In the genomic region with DNA sequence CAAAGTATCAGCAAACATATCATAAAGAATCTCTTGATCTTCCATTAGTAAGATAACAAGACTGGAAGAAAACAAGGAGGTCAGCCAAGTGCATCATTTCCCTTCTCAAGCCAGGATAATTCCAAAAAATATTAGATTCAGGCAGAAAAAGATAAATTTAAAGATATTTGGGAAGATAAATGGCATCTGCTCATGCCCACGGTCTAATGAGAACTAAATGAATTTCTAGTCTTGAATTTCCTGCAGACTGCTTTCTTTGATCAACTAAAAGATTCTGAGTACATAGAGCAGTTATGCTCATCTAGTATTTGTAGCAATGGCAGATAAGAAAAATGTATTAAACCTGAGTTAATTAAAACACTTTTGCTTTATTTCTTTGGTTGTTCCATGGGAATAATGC, we compare ENCODE assay signal across 43 cellular contexts. TPM values are rescaled to one million over a fixed set of nuclear protein-coding genes. Genes with fewer than 3 reads are reported as not detected.
"Had no signal": no experiment of that assay in that cellular context is flagged by ENCODE, and none has a peak within 500 bp of the region (broad histone marks: within the 10 kb centered on the region; RNA-seq: fewer than 3 reads in every experiment).

No MANE protein-coding gene starts in this region.

- H3K4me3 ChIP-seq: adrenal gland, ascending aorta, body of pancreas, breast epithelium, cardiac muscle cell had no signal

- H3K27me3 ChIP-seq: adrenal gland, ascending aorta, body of pancreas, brain microvascular endothelial cell, breast epithelium, cardiac muscle cell had no signal

- H3K27ac ChIP-seq: adrenal gland, ascending aorta, body of pancreas, brain microvascular endothelial cell, breast epithelium, cardiac muscle cell had no signal

- H3K4me3 Mint-ChIP-seq: activated naive CD4-positive, alpha-beta T cell treated with anti-CD3 and anti-CD28 coated beads for 36 hours; activated naive CD4-positive, alpha-beta T cell treated with anti-CD3 and anti-CD28 coated beads, Interleukin-2, amount 10 ng/mL, durations not matched to agents 7 days and 5 days; activated naive CD4-positive, alpha-beta T cell treated with anti-CD3 and anti-CD28 coated beads, Interleukin-2, amount 50 U/mL, for 24 hours; activated naive CD8-positive, alpha-beta T cell; activated naive CD8-positive, alpha-beta T cell treated with anti-CD3 and anti-CD28 coated beads for 36 hours; activated naive CD8-positive, alpha-beta T cell treated with anti-CD3 and anti-CD28 coated beads, Interleukin-2, amount 10 ng/mL, durations not matched to agents 7 days and 5 days; activated naive CD8-positive, alpha-beta T cell treated with anti-CD3 and anti-CD28 coated beads, Interleukin-2, amount 50 U/mL, for 24 hours; activated T-cell treated with anti-CD3 and anti-CD28 coated beads, Interleukin-2, amount 50 U/mL, for 24 hours; activated T-cell treated with anti-CD3 and anti-CD28 coated beads, Interleukin-2, amount 50 U/mL, for 4 hours; activated T-cell treated with anti-CD3 and anti-CD28 coated beads, Interleukin-2, amount 50 U/mL, for 72 hours; activated T-helper 1 cell treated with anti-CD3 and anti-CD28 coated beads, Interleukin-12 subunit alpha, Interleukin-12 subunit beta, Interleukin-2, Interleukin-4 antibody, amounts not matched to agents 30 ng/mL and 10 ng/mL and 1 ng/mL, durations not matched to agents 14 hours and 24 hours and 36 hours; activated T-helper 17 cell treated with anti-CD3 and anti-CD28 coated beads, Interleukin-2, amount 50 U/mL, for 72 hours; brain; central memory CD8-positive, alpha-beta T cell had no signal

- H3K9me3 Mint-ChIP-seq: activated naive CD4-positive, alpha-beta T cell treated with anti-CD3 and anti-CD28 coated beads for 36 hours; activated naive CD4-positive, alpha-beta T cell treated with anti-CD3 and anti-CD28 coated beads, Interleukin-2, amount 10 ng/mL, durations not matched to agents 7 days and 5 days; activated naive CD4-positive, alpha-beta T cell treated with anti-CD3 and anti-CD28 coated beads, Interleukin-2, amount 50 U/mL, for 24 hours; activated naive CD4-positive, alpha-beta T cell treated with anti-CD3 and anti-CD28 coated beads, Interleukin-2, amount 50 U/mL, for 72 hours; activated naive CD8-positive, alpha-beta T cell treated with anti-CD3 and anti-CD28 coated beads for 36 hours; activated naive CD8-positive, alpha-beta T cell treated with anti-CD3 and anti-CD28 coated beads, Interleukin-2, amount 10 ng/mL, durations not matched to agents 7 days and 5 days; activated naive CD8-positive, alpha-beta T cell treated with anti-CD3 and anti-CD28 coated beads, Interleukin-2, amount 50 U/mL, for 24 hours; activated T-cell treated with anti-CD3 and anti-CD28 coated beads, Interleukin-2, amount 50 U/mL, for 24 hours; activated T-cell treated with anti-CD3 and anti-CD28 coated beads, Interleukin-2, amount 50 U/mL, for 4 hours; activated T-cell treated with anti-CD3 and anti-CD28 coated beads, Interleukin-2, amount 50 U/mL, for 72 hours; activated T-helper 1 cell treated with anti-CD3 and anti-CD28 coated beads, Interleukin-12 subunit alpha, Interleukin-12 subunit beta, Interleukin-2, Interleukin-4 antibody, amounts not matched to agents 30 ng/mL and 10 ng/mL and 1 ng/mL, durations not matched to agents 14 hours and 24 hours and 36 hours; activated T-helper 17 cell treated with anti-CD3 and anti-CD28 coated beads, Interleukin-2, amount 50 U/mL, for 72 hours; activated T-helper 2 cell treated with anti-CD3 and anti-CD28 coated beads, Interferon-gamma antibody, Interleukin-2, Interleukin-4, amounts not matched to agents 10 μg/mL and 5 μg/mL and 100 μg/mL, durations not matched to agents 14 hours and 24 hours and 36 hours; brain; central memory CD8-positive, alpha-beta T cell had no signal

- H3K36me3 ChIP-seq: adrenal gland, ascending aorta, brain microvascular endothelial cell, breast epithelium, cardiac muscle cell had no signal

- ATAC-seq: activated naive CD4-positive, alpha-beta T cell treated with anti-CD3 and anti-CD28 coated beads, Interleukin-2, amount 50 U/mL, for 72 hours; activated naive CD8-positive, alpha-beta T cell treated with anti-CD3 and anti-CD28 coated beads, Interleukin-2, amount 50 U/mL, for 24 hours; activated T-cell treated with anti-CD3 and anti-CD28 coated beads, Interleukin-2, amount 50 U/mL, for 4 hours; activated T-cell treated with anti-CD3 and anti-CD28 coated beads, Interleukin-2, amount 50 U/mL, for 72 hours; activated T-helper 17 cell treated with anti-CD3 and anti-CD28 coated beads, Interleukin-2, amount 50 U/mL, for 72 hours; body of pancreas had no signal

- H3K4me1 Mint-ChIP-seq: activated naive CD4-positive, alpha-beta T cell treated with anti-CD3 and anti-CD28 coated beads, Interleukin-2, amount 10 ng/mL, durations not matched to agents 7 days and 5 days; activated naive CD4-positive, alpha-beta T cell treated with anti-CD3 and anti-CD28 coated beads, Interleukin-2, amount 50 U/mL, for 24 hours; activated naive CD8-positive, alpha-beta T cell treated with anti-CD3 and anti-CD28 coated beads for 36 hours; activated naive CD8-positive, alpha-beta T cell treated with anti-CD3 and anti-CD28 coated beads, Interleukin-2, amount 10 ng/mL, durations not matched to agents 7 days and 5 days; activated naive CD8-positive, alpha-beta T cell treated with anti-CD3 and anti-CD28 coated beads, Interleukin-2, amount 50 U/mL, for 24 hours; activated T-helper 17 cell treated with anti-CD3 and anti-CD28 coated beads, Interleukin-2, amount 50 U/mL, for 72 hours; brain; central memory CD8-positive, alpha-beta T cell had no signal

- DNase-seq: activated effector memory CD4-positive, alpha-beta T cell treated with anti-CD3 and anti-CD28 coated beads, Interleukin-2, amount 50 U/mL, for 16 hours; activated effector memory CD4-positive, alpha-beta T cell treated with Interleukin-2 at 50 U/mL for 16 hours; activated gamma-delta T cell; activated gamma-delta T cell treated with Interleukin-2 at 50 U/mL for 16 hours; activated naive CD4-positive, alpha-beta T cell; activated naive CD4-positive, alpha-beta T cell treated with anti-CD3 and anti-CD28 coated beads for 36 hours; activated naive CD4-positive, alpha-beta T cell treated with anti-CD3 and anti-CD28 coated beads, Interleukin-2, amount 10 ng/mL, durations not matched to agents 7 days and 5 days; activated naive CD4-positive, alpha-beta T cell treated with anti-CD3 and anti-CD28 coated beads, Interleukin-2, amount 50 U/mL, for 16 hours; activated naive CD4-positive, alpha-beta T cell treated with Interleukin-2 at 50 U/mL for 16 hours; activated naive CD8-positive, alpha-beta T cell treated with anti-CD3 and anti-CD28 coated beads for 36 hours; activated naive CD8-positive, alpha-beta T cell treated with anti-CD3 and anti-CD28 coated beads, Interleukin-2, amount 10 ng/mL, durations not matched to agents 7 days and 5 days; activated naive CD8-positive, alpha-beta T cell treated with anti-CD3 and anti-CD28 coated beads, Interleukin-2, amount 50 U/mL, for 24 hours; activated T-cell treated with anti-CD3 and anti-CD28 coated beads, Interleukin-2, amount 50 U/mL, for 1 hour; activated T-cell treated with anti-CD3 and anti-CD28 coated beads, Interleukin-2, amount 50 U/mL, for 24 hours; activated T-cell treated with anti-CD3 and anti-CD28 coated beads, Interleukin-2, amount 50 U/mL, for 4 hours; activated T-cell treated with anti-CD3 and anti-CD28 coated beads, Interleukin-2, amount 50 U/mL, for 48 hours; activated T-cell treated with anti-CD3 and anti-CD28 coated beads, Interleukin-2, amount 50 U/mL, for 72 hours; adrenal gland; amniotic stem cell; amygdala; anterior cingulate cortex; aorta; body of pancreas; brain microvascular endothelial cell; caudate nucleus; central memory CD4-positive, alpha-beta T cell; cerebellar nuclear complex had no signal

- H3K9me3 ChIP-seq: adrenal gland, ascending aorta, body of pancreas, breast epithelium had no signal

- H3K27ac Mint-ChIP-seq: activated naive CD4-positive, alpha-beta T cell treated with anti-CD3 and anti-CD28 coated beads for 36 hours; activated naive CD4-positive, alpha-beta T cell treated with anti-CD3 and anti-CD28 coated beads, Interleukin-2, amount 10 ng/mL, durations not matched to agents 7 days and 5 days; activated naive CD4-positive, alpha-beta T cell treated with anti-CD3 and anti-CD28 coated beads, Interleukin-2, amount 50 U/mL, for 24 hours; activated naive CD4-positive, alpha-beta T cell treated with anti-CD3 and anti-CD28 coated beads, Interleukin-2, amount 50 U/mL, for 72 hours; activated naive CD8-positive, alpha-beta T cell; activated naive CD8-positive, alpha-beta T cell treated with anti-CD3 and anti-CD28 coated beads for 36 hours; activated naive CD8-positive, alpha-beta T cell treated with anti-CD3 and anti-CD28 coated beads, Interleukin-2, amount 10 ng/mL, durations not matched to agents 7 days and 5 days; activated naive CD8-positive, alpha-beta T cell treated with anti-CD3 and anti-CD28 coated beads, Interleukin-2, amount 50 U/mL, for 24 hours; activated T-cell treated with anti-CD3 and anti-CD28 coated beads, Interleukin-2, amount 50 U/mL, for 24 hours; activated T-cell treated with anti-CD3 and anti-CD28 coated beads, Interleukin-2, amount 50 U/mL, for 72 hours; activated T-helper 1 cell treated with anti-CD3 and anti-CD28 coated beads, Interleukin-12 subunit alpha, Interleukin-12 subunit beta, Interleukin-2, Interleukin-4 antibody, amounts not matched to agents 30 ng/mL and 10 ng/mL and 1 ng/mL, durations not matched to agents 14 hours and 24 hours and 36 hours; activated T-helper 17 cell treated with anti-CD3 and anti-CD28 coated beads, Interleukin-2, amount 50 U/mL, for 72 hours; activated T-helper 2 cell treated with anti-CD3 and anti-CD28 coated beads, Interferon-gamma antibody, Interleukin-2, Interleukin-4, amounts not matched to agents 10 μg/mL and 5 μg/mL and 100 μg/mL, durations not matched to agents 14 hours and 24 hours and 36 hours; brain had no signal

- H3K4me1 ChIP-seq: ascending aorta, body of pancreas, breast epithelium had no signal

- H3K36me3 Mint-ChIP-seq: activated naive CD4-positive, alpha-beta T cell treated with anti-CD3 and anti-CD28 coated beads, Interleukin-2, amount 10 ng/mL, durations not matched to agents 7 days and 5 days; activated naive CD4-positive, alpha-beta T cell treated with anti-CD3 and anti-CD28 coated beads, Interleukin-2, amount 50 U/mL, for 24 hours; activated naive CD4-positive, alpha-beta T cell treated with anti-CD3 and anti-CD28 coated beads, Interleukin-2, amount 50 U/mL, for 72 hours; activated naive CD8-positive, alpha-beta T cell; activated naive CD8-positive, alpha-beta T cell treated with anti-CD3 and anti-CD28 coated beads for 36 hours; activated naive CD8-positive, alpha-beta T cell treated with anti-CD3 and anti-CD28 coated beads, Interleukin-2, amount 10 ng/mL, durations not matched to agents 7 days and 5 days; brain had no signal

- H3K27me3 Mint-ChIP-seq: activated naive CD4-positive, alpha-beta T cell treated with anti-CD3 and anti-CD28 coated beads, Interleukin-2, amount 10 ng/mL, durations not matched to agents 7 days and 5 days; activated naive CD4-positive, alpha-beta T cell treated with anti-CD3 and anti-CD28 coated beads, Interleukin-2, amount 50 U/mL, for 24 hours; activated naive CD8-positive, alpha-beta T cell; activated naive CD8-positive, alpha-beta T cell treated with anti-CD3 and anti-CD28 coated beads for 36 hours; activated naive CD8-positive, alpha-beta T cell treated with anti-CD3 and anti-CD28 coated beads, Interleukin-2, amount 10 ng/mL, durations not matched to agents 7 days and 5 days; activated naive CD8-positive, alpha-beta T cell treated with anti-CD3 and anti-CD28 coated beads, Interleukin-2, amount 50 U/mL, for 24 hours; activated T-cell treated with anti-CD3 and anti-CD28 coated beads, Interleukin-2, amount 50 U/mL, for 24 hours; activated T-helper 17 cell treated with anti-CD3 and anti-CD28 coated beads, Interleukin-2, amount 50 U/mL, for 72 hours; brain; central memory CD8-positive, alpha-beta T cell had no signal

RNA-seq across cellular contexts. Expression of gene DDI1, which starts 31.1 kb away (rescaled TPM):
- total RNA-seq: activated naive CD4-positive, alpha-beta T cell treated with anti-CD3 and anti-CD28 coated beads for 36 hours; activated naive CD4-positive, alpha-beta T cell treated with anti-CD3 and anti-CD28 coated beads, Interleukin-2, amount 50 U/mL, for 72 hours; activated naive CD8-positive, alpha-beta T cell treated with anti-CD3 and anti-CD28 coated beads for 36 hours; activated naive CD8-positive, alpha-beta T cell treated with anti-CD3 and anti-CD28 coated beads, Interleukin-2, amount 10 ng/mL, durations not matched to agents 7 days and 5 days; activated T-cell treated with anti-CD3 and anti-CD28 coated beads, Interleukin-2, amount 50 U/mL, for 4 hours; activated T-cell treated with anti-CD3 and anti-CD28 coated beads, Interleukin-2, amount 50 U/mL, for 72 hours; activated T-helper 1 cell treated with anti-CD3 and anti-CD28 coated beads, Interleukin-12 subunit alpha, Interleukin-12 subunit beta, Interleukin-2, Interleukin-4 antibody, amounts not matched to agents 30 ng/mL and 10 ng/mL and 1 ng/mL, durations not matched to agents 14 hours and 24 hours and 36 hours; activated T-helper 17 cell treated with anti-CD3 and anti-CD28 coated beads, Interleukin-2, amount 50 U/mL, for 72 hours; activated T-helper 2 cell treated with anti-CD3 and anti-CD28 coated beads, Interferon-gamma antibody, Interleukin-2, Interleukin-4, amounts not matched to agents 10 μg/mL and 5 μg/mL and 100 μg/mL, durations not matched to agents 14 hours and 24 hours and 36 hours; adrenal gland; aorta; ascending aorta; astrocyte; body of pancreas; breast epithelium; bronchial epithelial cell; cardiac muscle cell; cardiac septum; cerebellum had no signal
- polyA plus RNA-seq: adipose tissue, aorta had no signal
